Comparison of ENCODE assay signal across 8 cellular contexts in genomic region chr13:49620170-49620621, GRCh38. TPM values are rescaled to one million over a fixed set of nuclear protein-coding genes. Genes with fewer than 3 reads are reported as not detected.
A peak's percentile ranks its signal among the peaks of the same experiment; 100 is the strongest.
DNase-seq lines count a peak whose midpoint lies in the region; ATAC-seq lines count a peak whose summit lies in the region.

No MANE protein-coding gene starts in this region.

- H3K27ac ChIP-seq in effector memory CD4-positive, alpha-beta T cell (ENCODE audit: insufficient read depth, low read length, poor library complexity, severe bottlenecking) = no peak overlapping the region

- no peaks in the 10 kb centered on the region for H3K9me3 Mint-ChIP-seq in activated T-helper 17 cell treated with anti-CD3 and anti-CD28 coated beads, Interleukin-2, amount 50 U/mL, for 72 hours

- no peaks in the 10 kb centered on the region for H3K4me1 Mint-ChIP-seq in activated T-helper 17 cell treated with anti-CD3 and anti-CD28 coated beads, Interleukin-2, amount 50 U/mL, for 72 hours

- peaks cover 9% of the 10 kb centered on the region for H3K27me3 Mint-ChIP-seq in activated T-helper 17 cell treated with anti-CD3 and anti-CD28 coated beads, Interleukin-2, amount 50 U/mL, for 72 hours

- no peaks in the 10 kb centered on the region for H3K27me3 ChIP-seq in effector memory CD4-positive, alpha-beta T cell (replicated peaks; ENCODE audit: control insufficient read depth, insufficient read depth, low read length, poor library complexity, severe bottlenecking)

- DNase-seq in MV-4-11 (lab: John Stamatoyannopoulos, UW) (peak; percentile 74), left ventricle myocardium superior (peak; percentile 49), RPMI8226 (no peak), pons (ENCODE audit: low spot score) (no peak)
- DNase-seq in effector memory CD4-positive, alpha-beta T cell = no peak

- H3K36me3 Mint-ChIP-seq in activated T-helper 17 cell treated with anti-CD3 and anti-CD28 coated beads, Interleukin-2, amount 50 U/mL, for 72 hours (ENCODE audit: low read depth) = no peaks in the 10 kb centered on the region

- no peak overlapping the region for H3K27ac Mint-ChIP-seq in activated T-helper 17 cell treated with anti-CD3 and anti-CD28 coated beads, Interleukin-2, amount 50 U/mL, for 72 hours

- no peaks in the 10 kb centered on the region for H3K36me3 ChIP-seq in effector memory CD4-positive, alpha-beta T cell (ENCODE audit: control insufficient read depth, insufficient read depth, low read length)

- H3K4me3 ChIP-seq in effector memory CD4-positive, alpha-beta T cell (ENCODE audit: insufficient read depth, low read depth, low read length, poor library complexity, severe bottlenecking) = no peak overlapping the region

- intact Hi-C loops in left ventricle myocardium superior (cut with micrococcal nuclease) = no loop called here

- no peaks in the 10 kb centered on the region for H3K4me1 ChIP-seq in effector memory CD4-positive, alpha-beta T cell (ENCODE audit: control insufficient read depth, insufficient read depth, low read length, poor library complexity, severe bottlenecking)

- ATAC-seq in GM18498 (IDR thresholded peaks at IDR 0.05; ENCODE audit: unreplicated experiment) (peak; percentile 85), GM21515 (IDR thresholded peaks at IDR 0.05; ENCODE audit: unreplicated experiment) (peak; percentile 67), left ventricle myocardium superior (no peak)
- no peak for ATAC-seq in activated T-helper 17 cell treated with anti-CD3 and anti-CD28 coated beads, Interleukin-2, amount 50 U/mL, for 72 hours (replicated peaks)

- no peak overlapping the region for H3K4me3 Mint-ChIP-seq in activated T-helper 17 cell treated with anti-CD3 and anti-CD28 coated beads, Interleukin-2, amount 50 U/mL, for 72 hours

- H3K9me3 ChIP-seq in effector memory CD4-positive, alpha-beta T cell (ENCODE audit: control insufficient read depth, low read length) = no peaks in the 10 kb centered on the region

RNA-seq across cellular contexts. Expression of gene ARL11, which starts 8.1 kb away (rescaled TPM):
- 0.22 TPM for total RNA-seq in left ventricle myocardium superior
- total RNA-seq in activated T-helper 17 cell treated with anti-CD3 and anti-CD28 coated beads, Interleukin-2, amount 50 U/mL, for 72 hours = 1 to 10 TPM in 1 of 2 donors, under 1 TPM in 1; 0.89 to 1.0 TPM

RNA-seq across cellular contexts. Expression of gene RCBTB1, which starts 34.8 kb away (rescaled TPM):
- total RNA-seq in left ventricle myocardium superior = 23.1 TPM
- 10 to 100 TPM; 16.0 to 16.6 TPM for total RNA-seq in activated T-helper 17 cell treated with anti-CD3 and anti-CD28 coated beads, Interleukin-2, amount 50 U/mL, for 72 hours

Comparison
In these comparisons a context has a peak if more than half of its experiments do, and no peak if none do; other contexts are left out.
1. ATAC-seq: peak in GM18498 (single experiment) and GM21515 (single experiment); none in left ventricle myocardium superior (single experiment) and activated T-helper 17 cell treated with anti-CD3 and anti-CD28 coated beads, Interleukin-2, amount 50 U/mL, for 72 hours (single experiment).
2. DNase-seq: peak in MV-4-11 (single experiment) and left ventricle myocardium superior (single experiment); none in RPMI8226 (single experiment), pons (single experiment) and effector memory CD4-positive, alpha-beta T cell (0 of 3).